Comparison of ENCODE assay signal across 13 cellular contexts in the genomic region with DNA sequence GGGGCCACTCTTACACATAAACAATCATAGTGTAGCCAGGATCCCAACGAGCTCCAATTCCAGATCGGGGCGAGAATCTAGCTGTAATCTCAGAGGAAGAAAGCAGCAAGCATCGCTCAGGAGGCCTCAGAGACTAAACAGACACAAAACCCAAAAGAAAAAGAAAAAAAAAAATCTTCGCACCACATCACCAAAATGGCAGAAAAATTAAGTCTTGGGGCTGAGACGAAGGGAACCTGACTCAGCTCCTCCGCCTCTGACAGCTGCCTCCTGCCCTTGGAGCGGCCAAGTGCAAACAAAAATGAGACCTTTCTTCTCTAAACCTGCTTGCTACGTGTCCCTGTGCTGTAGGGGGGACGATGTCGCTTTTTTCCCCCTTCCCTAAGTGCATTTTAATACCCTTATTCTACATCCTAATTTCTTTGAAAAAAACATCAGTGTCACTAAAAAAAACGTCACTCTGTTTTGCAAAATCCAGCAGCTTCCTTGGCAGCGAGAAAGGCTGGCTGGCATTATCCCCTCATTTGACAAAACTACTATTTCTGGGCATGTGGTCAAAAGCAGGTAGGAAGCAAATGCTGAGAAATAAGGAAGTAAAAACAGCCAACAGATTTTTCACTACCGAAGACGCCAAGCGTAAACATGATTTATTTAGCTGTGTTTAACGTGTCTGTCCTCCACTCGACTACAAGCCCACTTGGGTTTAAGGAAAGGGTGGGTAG. TPM values are rescaled to one million over a fixed set of nuclear protein-coding genes. Genes with fewer than 3 reads are reported as not detected.
DNase-seq lines count a peak whose midpoint lies in the region; ATAC-seq and TF ChIP-seq lines count a peak whose summit lies in the region.
"Had no signal": no experiment of that assay in that cellular context is flagged by ENCODE, and none has a peak within 500 bp of the region (broad histone marks: within the 10 kb centered on the region; RNA-seq: fewer than 3 reads in every experiment).

No MANE protein-coding gene starts in this region.

- intact Hi-C loops in CD4-positive, alpha-beta memory T cell (cut with micrococcal nuclease): loop anchor here (1.0 kb wide), 2 partner anchors 8 to 11 kb away; no protein-coding TSS in a partner anchor
- intact Hi-C loops in natural killer cell (cut with micrococcal nuclease): no loop called here
- intact Hi-C loops in cardiac septum (cut with DNase I): no loop called here
- intact Hi-C loops in left lung (cut with DNase I): no loop called here

- POLR2A ChIA-PET in CD4-positive, alpha-beta memory T cell (lab: Charles Lee; ENCODE audit: partially characterized antibody): interaction anchor here (0.7 to 87.2 kb wide), 9 partner anchors 3 to 1068 kb away, joined by 3 to 6015 read pairs (median 4); a partner anchor contains a TSS

- peaks cover 0 to 13% (median 0%) of the 10 kb centered on the region in 8 donors for H3K9me3 Mint-ChIP-seq in CD4-positive, alpha-beta memory T cell
- H3K9me3 Mint-ChIP-seq in activated naive CD8-positive, alpha-beta T cell treated with anti-CD3 and anti-CD28 coated beads for 36 hours: no peaks in the 10 kb centered on the region
- H3K9me3 Mint-ChIP-seq in natural killer cell: no peaks in the 10 kb centered on the region

- peak overlapping the region; percentile 98 for H3K27ac ChIP-seq in CD4-positive, alpha-beta memory T cell (ENCODE audit: low read depth, low read length)
- H3K27ac ChIP-seq in Peyer's patch (peak overlapping the region; percentile 57 to 77 (median 66)), left lung (no peak overlapping the region)

- H3K4me3 ChIP-seq in CD4-positive, alpha-beta memory T cell (ENCODE audit: low read length in 2 of 2): peak overlapping the region; percentile 37 to 60
- peak overlapping the region in 1 of 4 donors; percentile 17 for H3K4me3 ChIP-seq in Peyer's patch
- H3K4me3 ChIP-seq in left lung: no peak overlapping the region

- TF ChIP-seq POLR2A in Peyer's patch (IDR thresholded peaks at IDR 0.05): no peak

- no peaks in the 10 kb centered on the region for H3K27me3 ChIP-seq in CD4-positive, alpha-beta memory T cell (ENCODE audit: insufficient read depth, low read length)
- H3K27me3 ChIP-seq in Peyer's patch: no peaks in the 10 kb centered on the region
- peaks cover 15 to 86% of the 10 kb centered on the region in 2 donors for H3K27me3 ChIP-seq in left lung

- H3K4me3 Mint-ChIP-seq in CD4-positive, alpha-beta memory T cell: peak overlapping the region; percentile 86 to 99 (median 90)
- peak overlapping the region; percentile 86 for H3K4me3 Mint-ChIP-seq in activated naive CD8-positive, alpha-beta T cell treated with anti-CD3 and anti-CD28 coated beads for 36 hours
- peak overlapping the region; percentile 72 for H3K4me3 Mint-ChIP-seq in natural killer cell
- H3K4me3 Mint-ChIP-seq: stimulated activated memory B cell treated with anti-CD40 and anti-IgM and Interleukin-4, amounts not matched to agents 10 μg/mL and 1 μg/mL and 100 μg/mL, for 72 hours had no signal

- H3K36me3 Mint-ChIP-seq in CD4-positive, alpha-beta memory T cell: peaks cover 39 to 74% of the 10 kb centered on the region in 2 donors
- H3K36me3 Mint-ChIP-seq in activated naive CD8-positive, alpha-beta T cell treated with anti-CD3 and anti-CD28 coated beads for 36 hours: peaks cover 24% of the 10 kb centered on the region
- no peaks in the 10 kb centered on the region for H3K36me3 Mint-ChIP-seq in natural killer cell
- H3K36me3 Mint-ChIP-seq: CD14-positive monocyte; stimulated activated memory B cell treated with anti-CD40 and anti-IgM and Interleukin-4, amounts not matched to agents 10 μg/mL and 1 μg/mL and 100 μg/mL, for 72 hours had no signal

- H3K9me3 ChIP-seq in CD4-positive, alpha-beta memory T cell (ENCODE audit: control insufficient read depth in 1 of 2, low read length in 2 of 2): no peaks in the 10 kb centered on the region
- H3K9me3 ChIP-seq in Peyer's patch: no peaks in the 10 kb centered on the region
- H3K9me3 ChIP-seq in left lung: peaks cover 0 to 2% of the 10 kb centered on the region in 2 donors

- peak overlapping the region; percentile 98 to 99 (median 99) for H3K27ac Mint-ChIP-seq in CD4-positive, alpha-beta memory T cell
- H3K27ac Mint-ChIP-seq in activated naive CD8-positive, alpha-beta T cell treated with anti-CD3 and anti-CD28 coated beads for 36 hours: peak overlapping the region; percentile 91
- peak overlapping the region; percentile 85 to 96 for H3K27ac Mint-ChIP-seq in natural killer cell
- H3K27ac Mint-ChIP-seq: stimulated activated memory B cell treated with anti-CD40 and anti-IgM and Interleukin-4, amounts not matched to agents 10 μg/mL and 1 μg/mL and 100 μg/mL, for 72 hours had no signal

- H3K4me1 Mint-ChIP-seq in CD4-positive, alpha-beta memory T cell: peaks cover 72 to 89% (median 80%) of the 10 kb centered on the region in 4 donors
- H3K4me1 Mint-ChIP-seq in activated naive CD8-positive, alpha-beta T cell treated with anti-CD3 and anti-CD28 coated beads for 36 hours: peaks cover 84% of the 10 kb centered on the region
- peaks cover 85 to 88% of the 10 kb centered on the region in 2 donors for H3K4me1 Mint-ChIP-seq in natural killer cell
- H3K4me1 Mint-ChIP-seq: CD14-positive monocyte; stimulated activated memory B cell treated with anti-CD40 and anti-IgM and Interleukin-4, amounts not matched to agents 10 μg/mL and 1 μg/mL and 100 μg/mL, for 72 hours had no signal

- H3K4me1 ChIP-seq in CD4-positive, alpha-beta memory T cell (ENCODE audit: insufficient read depth, low read length): peaks cover 91% of the 10 kb centered on the region
- H3K4me1 ChIP-seq in Peyer's patch (peaks cover 0 to 10% (median 0%) of the 10 kb centered on the region in 4 donors), left lung (no peaks in the 10 kb centered on the region)

- DNase-seq in CD4-positive, alpha-beta memory T cell: peak; percentile 69 to 85 (median 69)
- DNase-seq in Peyer's patch: no peak
- DNase-seq in activated naive CD8-positive, alpha-beta T cell treated with anti-CD3 and anti-CD28 coated beads for 36 hours: no peak
- no peak for DNase-seq in natural killer cell
- DNase-seq in cardiac septum (ENCODE audit: low spot score): no peak
- no peak for DNase-seq in left lung
- DNase-seq in NCI-H345 (lab: John Stamatoyannopoulos, UW): no peak
- DNase-seq: NCI-H1105; NK-92 treated with Interleukin-12 subunit alpha and Interleukin-12 subunit beta, amount 100 ng/mL, for 24 hours; T1000 had no signal

- TF ChIP-seq CTCF in Peyer's patch (IDR thresholded peaks at IDR 0.05) (no peak), natural killer cell (IDR thresholded peaks at IDR 0.05) (no peak), left lung (IDR thresholded peaks at IDR 0.05) (no peak)

- H3K36me3 ChIP-seq in CD4-positive, alpha-beta memory T cell (ENCODE audit: insufficient read depth, low read length): peaks cover 17% of the 10 kb centered on the region
- no peaks in the 10 kb centered on the region for H3K36me3 ChIP-seq in Peyer's patch
- H3K36me3 ChIP-seq in left lung: no peaks in the 10 kb centered on the region

- CTCF ChIA-PET in CD4-positive, alpha-beta memory T cell (lab: Charles Lee; ENCODE audit: partially characterized antibody): interaction anchor here (0.8 to 12.8 kb wide), 15 partner anchors 9 to 1264 kb away, joined by 3 to 181 read pairs (median 4); no protein-coding TSS in a partner anchor

- H3K27me3 Mint-ChIP-seq in CD4-positive, alpha-beta memory T cell: no peaks in the 10 kb centered on the region
- H3K27me3 Mint-ChIP-seq in activated naive CD8-positive, alpha-beta T cell treated with anti-CD3 and anti-CD28 coated beads for 36 hours: no peaks in the 10 kb centered on the region
- H3K27me3 Mint-ChIP-seq in natural killer cell (ENCODE audit: low read depth in 2 of 2): no peaks in the 10 kb centered on the region

- ATAC-seq in natural killer cell (peak in 1 of 3 donors; percentile 46), left lung (no peak), HG02973 (IDR thresholded peaks at IDR 0.05; ENCODE audit: unreplicated experiment) (no peak)
- ATAC-seq: stimulated activated memory B cell treated with anti-CD40 and anti-IgM and Interleukin-4, amounts not matched to agents 10 μg/mL and 1 μg/mL and 100 μg/mL, for 72 hours had no signal

RNA-seq across cellular contexts. Expression of a gene that starts 30.5 kb away (rescaled TPM):
- 100 to 1,000 TPM; 163 to 165 TPM for total RNA-seq in CD4-positive, alpha-beta memory T cell
- 10 to 100 TPM in 1 of 2 donors, 1 to 10 TPM in 1; 2.6 to 11.6 TPM for polyA plus RNA-seq in CD4-positive, alpha-beta memory T cell
- 10 to 100 TPM in 2 of 4 donors, 1 to 10 TPM in 2; 7.7 to 10.2 (median 10.0) TPM for total RNA-seq in Peyer's patch
- 10 to 100 TPM; 38.9 to 40.3 TPM for total RNA-seq in activated naive CD8-positive, alpha-beta T cell treated with anti-CD3 and anti-CD28 coated beads for 36 hours
- 10 to 100 TPM; 43.5 to 61.5 (median 56.2) TPM for total RNA-seq in natural killer cell
- total RNA-seq in cardiac septum: 0.16 TPM
- total RNA-seq in left lung: 1 to 10 TPM; 1.4 to 2.4 TPM
- polyA plus RNA-seq: CD14-positive monocyte had no signal

Comparison
In these comparisons a context has a peak if more than half of its experiments do, and no peak if none do; other contexts are left out.
1. DNase-seq: peak in CD4-positive, alpha-beta memory T cell (5 of 5); none in Peyer's patch (0 of 3), activated naive CD8-positive, alpha-beta T cell treated with anti-CD3 and anti-CD28 coated beads for 36 hours (single experiment), natural killer cell (single experiment), cardiac septum (single experiment), left lung (0 of 2) and NCI-H345 (single experiment).
2. H3K27ac ChIP-seq: peak in CD4-positive, alpha-beta memory T cell (single experiment) and Peyer's patch (4 of 4); none in left lung (0 of 2).
3. H3K4me3 ChIP-seq: peak in CD4-positive, alpha-beta memory T cell (2 of 2); none in left lung (0 of 2).
4. Peak in every context shown above with its lines, with median percentiles within 50 percentile points of each other: H3K27ac Mint-ChIP-seq and H3K4me3 Mint-ChIP-seq.